24 cellular contexts compared by ENCODE assay signal in the genomic region with DNA sequence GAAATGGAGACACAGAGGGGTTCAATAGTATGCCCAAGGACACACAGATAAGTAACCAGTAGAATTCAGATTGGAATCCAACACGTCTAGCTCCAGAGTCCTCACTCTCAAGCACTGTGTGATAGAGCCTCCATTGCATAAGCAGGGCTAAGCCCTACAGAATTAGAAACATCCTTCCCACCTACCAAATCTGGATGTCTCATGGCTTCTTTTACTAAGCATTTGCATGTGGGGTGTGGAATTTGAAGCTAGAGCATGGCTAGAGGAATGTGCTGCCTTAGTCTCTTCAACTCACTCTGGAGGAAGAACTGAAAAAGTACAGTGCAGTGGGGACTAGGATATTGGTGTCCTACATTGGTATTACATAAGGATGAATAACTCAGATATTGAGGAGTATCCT.
"Had no signal": no experiment of that assay in that cellular context is flagged by ENCODE, and none has a peak within 500 bp of the region (broad histone marks: within the 10 kb centered on the region; RNA-seq: fewer than 3 reads in every experiment).

No MANE protein-coding gene starts in this region.

- H3K4me1 ChIP-seq: colonic mucosa, esophagus squamous epithelium, gastrocnemius medialis, heart right ventricle, left ventricle myocardium inferior had no signal

- H3K9me3 ChIP-seq: colonic mucosa, esophagus squamous epithelium, gastrocnemius medialis, heart right ventricle, left ventricle myocardium inferior had no signal

- ATAC-seq: effector memory CD8-positive, alpha-beta T cell; esophagus mucosa; gastrocnemius medialis; heart right ventricle; left colon had no signal

- DNase-seq: cerebellar nuclear complex; colonic mucosa; cortex of kidney; effector CD8-positive, alpha-beta T cell; effector memory CD8-positive, alpha-beta T cell; endodermal cell; erythroblast; esophagus squamous epithelium; foreskin fibroblast; foreskin melanocyte; gastrocnemius medialis; glutamatergic neuron; heart right ventricle; hippocampal formation; islet precursor cell; kidney; left colon; left ventricle myocardium inferior; mammary epithelial cell; mesendoderm; midbrain had no signal

- H3K4me3 ChIP-seq: colonic mucosa, esophagus squamous epithelium, gastrocnemius medialis, heart right ventricle, left ventricle myocardium inferior, lung had no signal

- H3K27ac ChIP-seq: colonic mucosa, epithelial cell of prostate, esophagus squamous epithelium, gastrocnemius medialis, heart right ventricle, left ventricle myocardium inferior had no signal

- H3K36me3 ChIP-seq: colonic mucosa, esophagus squamous epithelium, gastrocnemius medialis, heart right ventricle, left ventricle myocardium inferior had no signal

- H3K27me3 ChIP-seq: colonic mucosa, esophagus squamous epithelium, gastrocnemius medialis had no signal
